ENCODE assay signal across 32 cellular contexts in the genomic region with DNA sequence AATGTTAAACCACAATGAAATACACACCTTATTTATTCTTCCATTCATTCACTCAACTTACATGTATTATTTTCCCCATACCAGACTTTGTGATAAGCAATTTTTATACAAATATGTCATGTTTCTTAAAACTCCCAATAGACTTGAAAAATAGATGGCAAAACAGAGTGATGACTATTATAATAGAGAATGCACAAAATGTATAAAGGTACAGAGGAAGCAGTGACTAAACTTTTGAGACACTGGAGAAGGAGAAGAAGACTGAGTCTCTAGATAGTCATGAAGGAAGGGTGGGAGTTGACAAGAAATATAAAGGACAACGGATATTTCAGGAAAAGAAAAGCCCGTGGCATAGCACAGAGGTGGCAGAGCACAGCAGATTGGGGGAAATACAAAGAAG.
"Had no signal": no experiment of that assay in that cellular context is flagged by ENCODE, and none has a peak within 500 bp of the region (broad histone marks: within the 10 kb centered on the region; RNA-seq: fewer than 3 reads in every experiment).

No MANE protein-coding gene starts in this region.

- H2AFZ ChIP-seq: hepatocyte had no signal

- H3K9me3 ChIP-seq: colonic mucosa, esophagus squamous epithelium, gastrocnemius medialis, neutrophil, ovary, uterus had no signal

- H3K4me1 ChIP-seq: colonic mucosa, esophagus squamous epithelium, gastrocnemius medialis, uterus had no signal

- H3K4me3 ChIP-seq: colonic mucosa, esophagus squamous epithelium, gastrocnemius medialis, hepatocyte, ovary, uterus had no signal

- H3K27ac Mint-ChIP-seq: activated CD4-positive, alpha-beta memory T cell treated with anti-CD3 and anti-CD28 coated beads, Interleukin-2, amount 10 ng/mL, durations not matched to agents 7 days and 5 days; activated CD4-positive, alpha-beta T cell treated with anti-CD3 and anti-CD28 coated beads, Interleukin-2, amount 10 ng/mL, durations not matched to agents 24 days and 14 days; activated naive CD4-positive, alpha-beta T cell treated with anti-CD3 and anti-CD28 coated beads, Interleukin-2, amount 50 U/mL, for 72 hours; nephron progenitor cell; progenitor cell of endocrine pancreas; stimulated activated effector memory CD8-positive, alpha-beta T cell treated with anti-CD3 and anti-CD28 coated beads, Interleukin-12 subunit alpha, Interleukin-12 subunit beta, amount 100 ng/mL, for 72 hours; stimulated activated naive CD8-positive, alpha-beta T cell treated with anti-CD3 and anti-CD28 coated beads, Interleukin-15, amount 100 ng/mL, for 72 hours; type B pancreatic cell had no signal

- H3K27ac ChIP-seq: colonic mucosa, epithelial cell of prostate, esophagus squamous epithelium, gastrocnemius medialis, hepatocyte, neutrophil, ovary, uterus had no signal

- H3K4me1 Mint-ChIP-seq: nephron progenitor cell had no signal

- H3K27me3 ChIP-seq: colonic mucosa, esophagus squamous epithelium, gastrocnemius medialis, hepatocyte, neutrophil, ovary, uterus had no signal

- FAIRE-seq: endometrium, keratinocyte, small intestine had no signal

- H3K27me3 Mint-ChIP-seq: activated CD4-positive, alpha-beta memory T cell treated with anti-CD3 and anti-CD28 coated beads, Interleukin-2, amount 10 ng/mL, durations not matched to agents 7 days and 5 days; activated CD4-positive, alpha-beta T cell treated with anti-CD3 and anti-CD28 coated beads, Interleukin-2, amount 10 ng/mL, durations not matched to agents 24 days and 14 days; naive B cell; progenitor cell of endocrine pancreas; stimulated activated naive CD8-positive, alpha-beta T cell treated with anti-CD3 and anti-CD28 coated beads, Interleukin-15, amount 100 ng/mL, for 72 hours had no signal

- ATAC-seq: activated naive CD4-positive, alpha-beta T cell treated with anti-CD3 and anti-CD28 coated beads, Interleukin-2, amount 50 U/mL, for 72 hours; gastrocnemius medialis; left cardiac atrium; left ventricle myocardium superior; sciatic nerve; stimulated activated effector memory CD8-positive, alpha-beta T cell treated with anti-CD3 and anti-CD28 coated beads, Interleukin-12 subunit alpha, Interleukin-12 subunit beta, amount 100 ng/mL, for 72 hours; stimulated activated naive CD8-positive, alpha-beta T cell treated with anti-CD3 and anti-CD28 coated beads, Interleukin-15, amount 100 ng/mL, for 72 hours had no signal

- H3K36me3 Mint-ChIP-seq: naive B cell; stimulated activated effector memory CD8-positive, alpha-beta T cell treated with anti-CD3 and anti-CD28 coated beads, Interleukin-12 subunit alpha, Interleukin-12 subunit beta, amount 100 ng/mL, for 72 hours; type B pancreatic cell had no signal

- H3K9me3 Mint-ChIP-seq: nephron progenitor cell; stimulated activated effector memory CD8-positive, alpha-beta T cell treated with anti-CD3 and anti-CD28 coated beads, Interleukin-12 subunit alpha, Interleukin-12 subunit beta, amount 100 ng/mL, for 72 hours; type B pancreatic cell had no signal

- H3K4me2 ChIP-seq: hepatocyte had no signal

- H3K36me3 ChIP-seq: colonic mucosa, esophagus squamous epithelium, gastrocnemius medialis, neutrophil, ovary, uterus had no signal

- DNase-seq: activated CD4-positive, alpha-beta memory T cell treated with anti-CD3 and anti-CD28 coated beads, Interleukin-2, amount 10 ng/mL, durations not matched to agents 7 days and 5 days; activated CD4-positive, alpha-beta T cell treated with anti-CD3 and anti-CD28 coated beads, Interleukin-2, amount 10 ng/mL, durations not matched to agents 24 days and 14 days; activated CD4-positive, CD25-positive, alpha-beta regulatory T cell treated with anti-CD3 and anti-CD28 coated beads, Interleukin-2, amount 50 U/mL, for 72 hours; activated naive CD4-positive, alpha-beta T cell; activated T-cell treated with anti-CD3 and anti-CD28 coated beads, Interleukin-2, amount 50 U/mL, for 48 hours; anterior cingulate cortex; colonic mucosa; effector CD8-positive, alpha-beta T cell; esophagus squamous epithelium; gastrocnemius medialis; glutamatergic neuron; left cardiac atrium; left ventricle myocardium superior; naive B cell; nephron progenitor cell; ovary; small intestine; stimulated activated CD4-positive, alpha-beta T cell treated with anti-CD3 and anti-CD28 coated beads, Interleukin-4, amount 100 ng/mL, for 24 hours; stimulated activated naive CD8-positive, alpha-beta T cell treated with anti-CD3 and anti-CD28 coated beads, Interleukin-15, amount 100 ng/mL, for 72 hours; substantia nigra; T1000; uterus had no signal

- H3K4me3 Mint-ChIP-seq: activated CD4-positive, alpha-beta memory T cell treated with anti-CD3 and anti-CD28 coated beads, Interleukin-2, amount 10 ng/mL, durations not matched to agents 7 days and 5 days; activated CD4-positive, alpha-beta T cell treated with anti-CD3 and anti-CD28 coated beads, Interleukin-2, amount 10 ng/mL, durations not matched to agents 24 days and 14 days; nephron progenitor cell; stimulated activated effector memory CD8-positive, alpha-beta T cell treated with anti-CD3 and anti-CD28 coated beads, Interleukin-12 subunit alpha, Interleukin-12 subunit beta, amount 100 ng/mL, for 72 hours; stimulated activated naive CD8-positive, alpha-beta T cell treated with anti-CD3 and anti-CD28 coated beads, Interleukin-15, amount 100 ng/mL, for 72 hours; type B pancreatic cell had no signal

- H3K79me2 ChIP-seq: hepatocyte had no signal
